Comparison of ENCODE assay signal across 11 cellular contexts in the genomic region with DNA sequence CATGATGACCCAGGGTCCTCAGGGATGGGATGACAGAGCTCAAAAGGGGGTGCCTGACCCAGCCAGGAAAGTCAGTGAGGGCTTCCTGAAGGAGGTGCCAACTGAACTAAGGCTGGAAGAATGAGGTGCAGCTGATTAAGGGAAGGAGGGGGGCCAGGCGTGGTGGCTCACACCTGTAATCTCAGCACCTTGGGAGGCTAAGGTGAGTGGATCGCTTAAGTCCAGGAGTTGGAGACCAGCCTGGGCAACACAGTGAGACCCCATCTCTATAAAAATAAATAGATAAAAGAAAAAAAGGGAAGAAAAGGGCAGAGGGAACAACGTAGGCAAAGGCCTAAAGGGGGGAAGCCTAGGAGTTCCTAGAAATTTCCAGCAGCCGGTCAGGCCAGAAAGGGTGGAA. TPM values are rescaled to one million over a fixed set of nuclear protein-coding genes. Genes with fewer than 3 reads are reported as not detected.
A peak's percentile ranks its signal among the peaks of the same experiment; 100 is the strongest.
DNase-seq lines count a peak whose midpoint lies in the region; ATAC-seq, FAIRE-seq and TF ChIP-seq lines count a peak whose summit lies in the region.
"Had no signal": no experiment of that assay in that cellular context is flagged by ENCODE, and none has a peak within 500 bp of the region (broad histone marks: within the 10 kb centered on the region; RNA-seq: fewer than 3 reads in every experiment).

No MANE protein-coding gene starts in this region.

- H3K27me3 Mint-ChIP-seq in Calu3 (ENCODE audit: unreplicated experiment) (no peaks in the 10 kb centered on the region), T-helper 17 cell (no peaks in the 10 kb centered on the region)
- no peaks in the 10 kb centered on the region for H3K27me3 Mint-ChIP-seq in activated CD8-positive, alpha-beta T cell treated with anti-CD3 and anti-CD28 coated beads, Interleukin-2, amount 10 ng/mL, durations not matched to agents 7 days and 5 days (ENCODE audit: low read depth)
- no peaks in the 10 kb centered on the region for H3K27me3 Mint-ChIP-seq in activated naive CD8-positive, alpha-beta T cell treated with anti-CD3 and anti-CD28 coated beads for 36 hours

- H3K4me1 ChIP-seq in gastroesophageal sphincter (peaks cover 0 to 18% (median 6%) of the 10 kb centered on the region in 3 donors), rectal smooth muscle tissue (ENCODE audit: control insufficient read depth, insufficient read depth, low read length) (peaks cover 3% of the 10 kb centered on the region)

- peak overlapping the region; percentile 86 for H3K4me3 Mint-ChIP-seq in Calu3 (ENCODE audit: low read depth, unreplicated experiment)
- H3K4me3 Mint-ChIP-seq in T-helper 17 cell = peak overlapping the region; percentile 57
- no peak overlapping the region for H3K4me3 Mint-ChIP-seq in activated CD8-positive, alpha-beta T cell treated with anti-CD3 and anti-CD28 coated beads, Interleukin-2, amount 10 ng/mL, durations not matched to agents 7 days and 5 days
- H3K4me3 Mint-ChIP-seq in activated naive CD8-positive, alpha-beta T cell treated with anti-CD3 and anti-CD28 coated beads for 36 hours = no peak overlapping the region

- H3K9me3 ChIP-seq in T-helper 17 cell (ENCODE audit: control insufficient read depth, low read length, poor library complexity, severe bottlenecking) (no peaks in the 10 kb centered on the region), gastroesophageal sphincter (no peaks in the 10 kb centered on the region)

- no peak for TF ChIP-seq EP300 in gastroesophageal sphincter (IDR thresholded peaks at IDR 0.05)

- H3K4me1 Mint-ChIP-seq in Calu3 (ENCODE audit: low read depth, unreplicated experiment) = peaks cover 28% of the 10 kb centered on the region
- peaks cover 14% of the 10 kb centered on the region for H3K4me1 Mint-ChIP-seq in T-helper 17 cell
- peaks cover 21% of the 10 kb centered on the region for H3K4me1 Mint-ChIP-seq in activated CD8-positive, alpha-beta T cell treated with anti-CD3 and anti-CD28 coated beads, Interleukin-2, amount 10 ng/mL, durations not matched to agents 7 days and 5 days (ENCODE audit: low read depth)
- H3K4me1 Mint-ChIP-seq in activated naive CD8-positive, alpha-beta T cell treated with anti-CD3 and anti-CD28 coated beads for 36 hours = peaks cover 29% of the 10 kb centered on the region

- intact Hi-C loops in Calu3 (cut with micrococcal nuclease; ENCODE audit: unreplicated experiment) = no loop called here

- H3K27me3 ChIP-seq in gastroesophageal sphincter = no peaks in the 10 kb centered on the region
- no peaks in the 10 kb centered on the region for H3K27me3 ChIP-seq in rectal smooth muscle tissue (ENCODE audit: control insufficient read depth, insufficient read depth, low read length)

- no peaks in the 10 kb centered on the region for H3K9me3 Mint-ChIP-seq in Calu3 (ENCODE audit: low read depth, unreplicated experiment)
- no peaks in the 10 kb centered on the region for H3K9me3 Mint-ChIP-seq in activated CD8-positive, alpha-beta T cell treated with anti-CD3 and anti-CD28 coated beads, Interleukin-2, amount 10 ng/mL, durations not matched to agents 7 days and 5 days (ENCODE audit: insufficient read depth)
- H3K9me3 Mint-ChIP-seq in activated naive CD8-positive, alpha-beta T cell treated with anti-CD3 and anti-CD28 coated beads for 36 hours = no peaks in the 10 kb centered on the region

- POLR2A ChIA-PET in activated CD8-positive, alpha-beta T cell treated with anti-CD3 and anti-CD28 coated beads, Interleukin-2, amount 10 ng/mL, durations not matched to agents 7 days and 5 days (lab: Charles Lee) = interaction anchor here (0.5 to 2.4 kb wide), 4 partner anchors 11 to 1995 kb away, joined by 4 to 9 read pairs (median 6); partner anchors contain the start of gene PHLDB3

- peak overlapping the region in 3 of 4 donors; percentile 79 to 89 (median 86) for H3K27ac ChIP-seq in gastroesophageal sphincter
- H3K27ac ChIP-seq in rectal smooth muscle tissue (ENCODE audit: low read depth, low read length) = peak overlapping the region; percentile 62

- H3K4me3 ChIP-seq in gastroesophageal sphincter (peak overlapping the region in 1 of 2 donors; percentile 52), rectal smooth muscle tissue (ENCODE audit: low read length) (no peak overlapping the region)

- no peak for DNase-seq in Calu3
- DNase-seq in T-helper 17 cell = no peak
- no peak for DNase-seq in NCI-H2227 (lab: John Stamatoyannopoulos, UW; ENCODE audit: unreplicated experiment)
- no peak for DNase-seq in D721Med (ENCODE audit: insufficient read length, low spot score)
- DNase-seq in activated CD8-positive, alpha-beta T cell treated with anti-CD3 and anti-CD28 coated beads, Interleukin-2, amount 10 ng/mL, durations not matched to agents 7 days and 5 days = no peak
- no peak for DNase-seq in activated naive CD8-positive, alpha-beta T cell treated with anti-CD3 and anti-CD28 coated beads for 36 hours
- DNase-seq: DND-41 had no signal

- TF ChIP-seq CTCF in Calu3 (IDR thresholded peaks at IDR 0.05; ENCODE audit: unreplicated experiment) (no peak), gastroesophageal sphincter (IDR thresholded peaks at IDR 0.05) (no peak), D721Med (IDR thresholded peaks at IDR 0.05; ENCODE audit: insufficient read depth, missing control alignments) (no peak)

- no peak for TF ChIP-seq POLR2A in gastroesophageal sphincter (IDR thresholded peaks at IDR 0.05)

- no TSS peak for BruUV-seq in Calu3 (replicated peaks; lab: Mats Ljungman, UMichigan)

- H3K27ac Mint-ChIP-seq in Calu3 (ENCODE audit: unreplicated experiment) (peak overlapping the region; percentile 63), T-helper 17 cell (peak overlapping the region; percentile 91)
- no peak overlapping the region for H3K27ac Mint-ChIP-seq in activated CD8-positive, alpha-beta T cell treated with anti-CD3 and anti-CD28 coated beads, Interleukin-2, amount 10 ng/mL, durations not matched to agents 7 days and 5 days
- H3K27ac Mint-ChIP-seq in activated naive CD8-positive, alpha-beta T cell treated with anti-CD3 and anti-CD28 coated beads for 36 hours = no peak overlapping the region

- ATAC-seq in T-helper 17 cell (no peak), gastroesophageal sphincter (no peak)
- no peak for ATAC-seq in activated CD8-positive, alpha-beta T cell treated with anti-CD3 and anti-CD28 coated beads, Interleukin-2, amount 10 ng/mL, durations not matched to agents 7 days and 5 days

- H3K36me3 ChIP-seq in gastroesophageal sphincter (peaks cover 0 to 7% of the 10 kb centered on the region in 2 donors), rectal smooth muscle tissue (ENCODE audit: control insufficient read depth, insufficient read depth, low read length) (peaks cover 2% of the 10 kb centered on the region)

- CTCF ChIA-PET in Calu3 (lab: Charles Lee) = no interaction called here
- CTCF ChIA-PET in activated CD8-positive, alpha-beta T cell treated with anti-CD3 and anti-CD28 coated beads, Interleukin-2, amount 10 ng/mL, durations not matched to agents 7 days and 5 days (lab: Charles Lee) = interaction anchor here (0.9 to 2.9 kb wide), 4 partner anchors 11 to 45 kb away, joined by 3 to 10 read pairs (median 4); no protein-coding TSS in a partner anchor

- H3K9ac ChIP-seq in rectal smooth muscle tissue (ENCODE audit: low read length) = peak overlapping the region; percentile 26

- H3K36me3 Mint-ChIP-seq in Calu3 (ENCODE audit: insufficient read depth, unreplicated experiment) (peaks cover 35% of the 10 kb centered on the region), T-helper 17 cell (ENCODE audit: low read depth) (peaks cover 5% of the 10 kb centered on the region)
- peaks cover 6% of the 10 kb centered on the region for H3K36me3 Mint-ChIP-seq in activated CD8-positive, alpha-beta T cell treated with anti-CD3 and anti-CD28 coated beads, Interleukin-2, amount 10 ng/mL, durations not matched to agents 7 days and 5 days (ENCODE audit: low read depth)
- peaks cover 20% of the 10 kb centered on the region for H3K36me3 Mint-ChIP-seq in activated naive CD8-positive, alpha-beta T cell treated with anti-CD3 and anti-CD28 coated beads for 36 hours

- 42 to 55% methylated on average over 2 to 4 of the region's 4 CpGs for WGBS in gastroesophageal sphincter (ENCODE audit: low coverage in 1 of 2), 2 donors

- FAIRE-seq in D721Med (lab: Jason Lieb, UNC) = no peak

RNA-seq across cellular contexts. Expression of gene LYPD3, which starts 9.1 kb away (rescaled TPM):
- 6.6 and 6.9 TPM in 2 replicates for total RNA-seq in Calu3 (2022)
- total RNA-seq in T-helper 17 cell = 1 to 10 TPM; 5.1 to 7.4 TPM
- 1 to 10 TPM in 3 of 4 donors, under 1 TPM in 1; 0.39 to 8.4 (median 2.7) TPM for total RNA-seq in gastroesophageal sphincter
- 1 to 10 TPM in 1 of 2 experiments, under 1 TPM in 1; 0.68 to 1.1 TPM for total RNA-seq in activated CD8-positive, alpha-beta T cell treated with anti-CD3 and anti-CD28 coated beads, Interleukin-2, amount 10 ng/mL, durations not matched to agents 7 days and 5 days
- 1 to 10 TPM; 5.2 to 5.3 TPM for total RNA-seq in activated naive CD8-positive, alpha-beta T cell treated with anti-CD3 and anti-CD28 coated beads for 36 hours
- total RNA-seq: H7 had no signal

RNA-seq across cellular contexts. Expression of gene PHLDB3, which starts 30.1 kb away (rescaled TPM):
- 24.7 and 25.7 TPM in 2 replicates for total RNA-seq in Calu3 (2022)
- total RNA-seq in T-helper 17 cell = 10 to 100 TPM; 24.2 to 40.5 TPM
- total RNA-seq in gastroesophageal sphincter = 10 to 100 TPM in 3 of 4 donors, 1 to 10 TPM in 1; 8.8 to 38.1 (median 14.9) TPM
- 10 to 100 TPM; 14.9 to 15.5 TPM for total RNA-seq in activated CD8-positive, alpha-beta T cell treated with anti-CD3 and anti-CD28 coated beads, Interleukin-2, amount 10 ng/mL, durations not matched to agents 7 days and 5 days
- total RNA-seq in activated naive CD8-positive, alpha-beta T cell treated with anti-CD3 and anti-CD28 coated beads for 36 hours = 10 to 100 TPM; 12.7 to 13.1 TPM

RNA-seq across cellular contexts. Expression of gene ETHE1, which starts 52.5 kb away (rescaled TPM):
- total RNA-seq in Calu3 (2022) (44.8 and 48.4 TPM in 2 replicates), T-helper 17 cell (10 to 100 TPM; 21.0 to 30.3 TPM), gastroesophageal sphincter (10 to 100 TPM; 33.3 to 55.9 (median 52.3) TPM)
- 10 to 100 TPM; 67.9 to 69.1 TPM for total RNA-seq in activated CD8-positive, alpha-beta T cell treated with anti-CD3 and anti-CD28 coated beads, Interleukin-2, amount 10 ng/mL, durations not matched to agents 7 days and 5 days
- total RNA-seq in activated naive CD8-positive, alpha-beta T cell treated with anti-CD3 and anti-CD28 coated beads for 36 hours = 10 to 100 TPM; 41.5 to 44.8 TPM

RNA-seq across cellular contexts. Expression of gene ZNF575, which starts 58.5 kb away (rescaled TPM):
- 2.2 and 2.8 TPM in 2 replicates for total RNA-seq in Calu3 (2022)
- total RNA-seq in T-helper 17 cell = 1 to 10 TPM; 4.0 to 4.3 TPM
- total RNA-seq in gastroesophageal sphincter = 1 to 10 TPM in 1 of 4 donors, under 1 TPM in 1, not detected in 2; 0.66 to 3.3 TPM
- total RNA-seq in activated CD8-positive, alpha-beta T cell treated with anti-CD3 and anti-CD28 coated beads, Interleukin-2, amount 10 ng/mL, durations not matched to agents 7 days and 5 days = 1 to 10 TPM; 3.4 to 3.7 TPM
- total RNA-seq in activated naive CD8-positive, alpha-beta T cell treated with anti-CD3 and anti-CD28 coated beads for 36 hours = 1 to 10 TPM; 2.0 to 2.2 TPM
- total RNA-seq: H7 had no signal

RNA-seq across cellular contexts. Expression of gene TEX101, which starts 59.8 kb away (rescaled TPM):
- total RNA-seq in Calu3 (2022) (not detected in 2 replicates), T-helper 17 cell (not detected), gastroesophageal sphincter (not detected)
- not detected for total RNA-seq in activated CD8-positive, alpha-beta T cell treated with anti-CD3 and anti-CD28 coated beads, Interleukin-2, amount 10 ng/mL, durations not matched to agents 7 days and 5 days
- total RNA-seq in activated naive CD8-positive, alpha-beta T cell treated with anti-CD3 and anti-CD28 coated beads for 36 hours = not detected
- total RNA-seq: H7, sciatic nerve had no signal

Comparison
In these comparisons a context has a peak if more than half of its experiments do, and no peak if none do; other contexts are left out.
1. H3K27ac Mint-ChIP-seq: peak in Calu3 (single experiment) and T-helper 17 cell (single experiment); none in activated CD8-positive, alpha-beta T cell treated with anti-CD3 and anti-CD28 coated beads, Interleukin-2, amount 10 ng/mL, durations not matched to agents 7 days and 5 days (single experiment) and activated naive CD8-positive, alpha-beta T cell treated with anti-CD3 and anti-CD28 coated beads for 36 hours (single experiment).
2. H3K4me3 Mint-ChIP-seq: peak in Calu3 (single experiment) and T-helper 17 cell (single experiment); none in activated CD8-positive, alpha-beta T cell treated with anti-CD3 and anti-CD28 coated beads, Interleukin-2, amount 10 ng/mL, durations not matched to agents 7 days and 5 days (single experiment) and activated naive CD8-positive, alpha-beta T cell treated with anti-CD3 and anti-CD28 coated beads for 36 hours (single experiment).